Comparison of ENCODE assay signal across 1 cellular context in genomic region chr1:3170566-3171453, GRCh38.
A peak's percentile ranks its signal among the peaks of the same experiment; 100 is the strongest.
TF ChIP-seq lines count a peak whose summit lies in the region.

No MANE protein-coding gene starts in this region.

TF ChIP-seq in HepG2, 621 proteins besides CTCF, POLR2A, EP300 and RAD21 (continued from another document):
- TF ChIP-seq RERE (CRISPR knock-in tag; IDR thresholded peaks at IDR 0.05; ENCODE audit: low read depth) (no peak), ZXDC (CRISPR knock-in tag; IDR thresholded peaks at IDR 0.05) (no peak), ZKSCAN5 (CRISPR knock-in tag; IDR thresholded peaks at IDR 0.05) (no peak), ZNF441 (CRISPR knock-in tag; IDR thresholded peaks at IDR 0.05; ENCODE audit: borderline replicate concordance) (no peak), SPEN (CRISPR knock-in tag; IDR thresholded peaks at IDR 0.05; ENCODE audit: low read depth) (peak; percentile 42; the same call in 1 of the 2 replicates), ZBTB7A (CRISPR knock-in tag; IDR thresholded peaks at IDR 0.05) (peak; percentile 82), ZNF772 (CRISPR knock-in tag; IDR thresholded peaks at IDR 0.05) (no peak), FOXK1 (CRISPR knock-in tag; IDR thresholded peaks at IDR 0.05; ENCODE audit: borderline replicate concordance, low read depth) (no peak), BCL6 (CRISPR knock-in tag; IDR thresholded peaks at IDR 0.05) (peak; percentile 29; the same call in 1 of the 2 replicates), ZNF704 (CRISPR knock-in tag; IDR thresholded peaks at IDR 0.05; ENCODE audit: borderline replicate concordance) (no peak), ZNF577 (CRISPR knock-in tag; IDR thresholded peaks at IDR 0.05; ENCODE audit: borderline replicate concordance, low read depth) (no peak), TGIF2 (CRISPR knock-in tag; IDR thresholded peaks at IDR 0.05) (no peak), ZNF292 (CRISPR knock-in tag; IDR thresholded peaks at IDR 0.05; ENCODE audit: borderline replicate concordance, low read depth) (peak; percentile 53; the same call in 1 of the 2 replicates), SALL2 (CRISPR knock-in tag; IDR thresholded peaks at IDR 0.05) (peak; percentile 44; the same call in 1 of the 2 replicates), ZNF224 (CRISPR knock-in tag; IDR thresholded peaks at IDR 0.05) (no peak), ZFP36 (IDR thresholded peaks at IDR 0.05; ENCODE audit: borderline replicate concordance, low read depth, low read length, partially characterized antibody) (no peak), MZF1 (CRISPR knock-in tag; IDR thresholded peaks at IDR 0.05; ENCODE audit: borderline replicate concordance) (no peak), RCOR2 (CRISPR knock-in tag; IDR thresholded peaks at IDR 0.05) (no peak), NFKBIZ (CRISPR knock-in tag; IDR thresholded peaks at IDR 0.05) (no peak), NFAT5 (CRISPR knock-in tag; IDR thresholded peaks at IDR 0.05) (no peak), AGO2 (optimal IDR thresholded peaks at IDR 0.05; ENCODE audit: low read depth, low read length) (no peak), ZFP91 (CRISPR knock-in tag; IDR thresholded peaks at IDR 0.05; ENCODE audit: borderline replicate concordance) (peak; percentile 41; the same call in 1 of the 2 replicates)
